In genomic region chr2:132788310-132788832, GRCh38 we compare ENCODE assay signal across 27 cellular contexts.
"Had no signal": no experiment of that assay in that cellular context is flagged by ENCODE, and none has a peak within 500 bp of the region (broad histone marks: within the 10 kb centered on the region; RNA-seq: fewer than 3 reads in every experiment).

No MANE protein-coding gene starts in this region.

- H3K27ac ChIP-seq: left lung, lower lobe of right lung, pancreas, prostate gland, skin epidermis, testis, thyroid gland, transverse colon, upper lobe of left lung, vagina had no signal

- H3K27me3 ChIP-seq: left lung, pancreas, testis, thyroid gland, transverse colon, upper lobe of left lung, vagina had no signal

- DNase-seq: hypothalamus; immature natural killer cell; kidney; left colon; lower lobe of right lung; mammary epithelial cell; mesenchymal stem cell; naive thymus-derived CD8-positive, alpha-beta T cell; nucleus accumbens; pancreas; retina; right cardiac atrium; stimulated activated CD4-positive, alpha-beta T cell treated with anti-CD3 and anti-CD28 coated beads, Interleukin-12 subunit alpha, Interleukin-12 subunit beta, amount 100 ng/mL, for 4 hours; stimulated activated CD4-positive, alpha-beta T cell treated with anti-CD3 and anti-CD28 coated beads, Interleukin-15, amount 100 ng/mL, for 24 hours; stimulated activated CD4-positive, alpha-beta T cell treated with anti-CD3 and anti-CD28 coated beads, Interleukin-2, amount 100 ng/mL, for 24 hours; stimulated activated CD4-positive, alpha-beta T cell treated with anti-CD3 and anti-CD28 coated beads, Interleukin-4, amount 100 ng/mL, for 24 hours; stimulated activated naive CD4-positive, alpha-beta T cell; substantia nigra; testis; thyroid gland; transverse colon; upper lobe of left lung had no signal

- H3K36me3 ChIP-seq: left lung, pancreas, prostate gland, thyroid gland, transverse colon, vagina had no signal

- H3K9me3 ChIP-seq: left lung, lower lobe of right lung, pancreas, prostate gland, testis, thyroid gland, transverse colon, upper lobe of left lung, vagina had no signal

- H3K4me1 ChIP-seq: left lung, lower lobe of right lung, pancreas, prostate gland, testis, thyroid gland, transverse colon, upper lobe of left lung, vagina had no signal

- FAIRE-seq: islet of Langerhans, kidney, pancreas had no signal

- H3K4me3 ChIP-seq: left lung, lower lobe of right lung, pancreas, prostate gland, skin epidermis, testis, thyroid gland, transverse colon, upper lobe of left lung, vagina had no signal
